7 cellular contexts compared by ENCODE assay signal in genomic region chr12:45473636-45474035, GRCh38.
"Had no signal": no experiment of that assay in that cellular context is flagged by ENCODE, and none has a peak within 500 bp of the region (broad histone marks: within the 10 kb centered on the region; RNA-seq: fewer than 3 reads in every experiment).

No MANE protein-coding gene starts in this region.

- H3K9me3 ChIP-seq: HAP-1 had no signal

- DNase-seq: GOT3, H7, HFFc6, IMR-90 had no signal

- H3K4me3 Mint-ChIP-seq: HFFc6 had no signal

- H3K4me3 ChIP-seq: HAP-1, K562 had no signal

- H3K27ac Mint-ChIP-seq: HFFc6 had no signal

- H3K36me3 ChIP-seq: HAP-1 had no signal

- H3K4me1 ChIP-seq: HAP-1 had no signal

- ATAC-seq: HCT116, K562 had no signal
